In the genomic region with DNA sequence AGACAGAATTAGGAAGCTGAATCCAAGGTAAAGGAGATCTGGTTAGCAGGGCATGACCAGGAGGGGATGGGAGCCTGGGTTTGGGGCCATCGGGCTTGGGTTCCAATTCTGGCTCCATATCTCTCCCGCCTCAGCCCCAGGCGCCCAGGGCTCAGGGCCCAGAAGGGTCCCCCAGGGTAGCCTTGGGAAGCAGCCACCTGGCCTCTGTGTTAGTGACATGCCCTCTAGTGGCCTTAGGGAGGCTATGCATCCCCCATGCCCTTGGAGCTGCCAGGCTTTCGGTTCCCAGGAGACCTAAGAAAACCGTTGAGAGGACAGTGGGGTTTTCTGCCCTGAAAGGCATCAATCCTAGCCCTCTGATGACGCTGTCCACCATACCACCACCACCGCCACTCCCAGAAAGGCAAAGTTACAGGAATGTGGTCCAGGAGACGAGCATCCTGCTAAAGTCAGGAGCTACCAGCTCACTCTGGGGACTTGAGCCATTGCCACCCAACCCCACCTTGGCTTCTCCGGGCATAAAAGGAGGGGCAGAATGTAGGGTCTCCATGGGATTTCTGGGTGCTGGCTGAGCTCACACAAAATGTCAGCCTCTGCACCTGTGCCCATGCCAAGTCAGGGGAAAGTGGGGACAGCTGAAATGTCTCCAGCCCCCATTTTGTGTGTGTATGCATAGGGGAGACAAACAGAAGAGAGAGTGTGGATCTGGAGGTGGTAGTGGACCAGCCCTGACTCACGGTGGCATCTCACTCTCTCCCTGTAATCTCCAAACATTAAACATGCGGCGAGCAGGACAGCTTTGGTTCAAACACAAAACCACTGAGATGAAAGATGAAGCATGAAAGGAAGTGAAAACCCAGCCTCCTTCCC, we compare ENCODE assay signal across 8 cellular contexts. TPM values are rescaled to one million over a fixed set of nuclear protein-coding genes. Genes with fewer than 3 reads are reported as not detected.
DNase-seq lines count a peak whose midpoint lies in the region; ATAC-seq and TF ChIP-seq lines count a peak whose summit lies in the region.

No MANE protein-coding gene starts in this region.

- CTCF ChIA-PET in Calu3 (lab: Charles Lee), result interaction anchor here (0.7 to 2.4 kb wide), 8 partner anchors 10 to 202 kb away, joined by 3 to 36 read pairs (median 5); a partner anchor contains a TSS

- DNase-seq in Calu3 (peak; percentile 58), NCI-H82 (lab: John Stamatoyannopoulos, UW) (peak; percentile 91), glomerular endothelial cell (ENCODE audit: extremely low read depth, low read depth, low spot score) (peak; percentile 14), retina (peak; percentile 75), T1000 (lab: John Stamatoyannopoulos, UW) (no peak)
- peak; percentile 17 for DNase-seq in activated T-helper 1 cell treated with anti-CD3 and anti-CD28 coated beads, Interleukin-12 subunit alpha, Interleukin-12 subunit beta, Interleukin-2, Interleukin-4 antibody, amounts not matched to agents 30 ng/mL and 10 ng/mL and 1 ng/mL, durations not matched to agents 14 hours and 24 hours and 36 hours (ENCODE audit: low spot score)

- TF ChIP-seq CTCF in Calu3 (IDR thresholded peaks at IDR 0.05; ENCODE audit: unreplicated experiment), result peak; percentile 84

- H3K27me3 Mint-ChIP-seq in Calu3 (ENCODE audit: unreplicated experiment), result peaks cover 12% of the 10 kb centered on the region
- peaks cover 2% of the 10 kb centered on the region for H3K27me3 Mint-ChIP-seq in activated T-helper 1 cell treated with anti-CD3 and anti-CD28 coated beads, Interleukin-12 subunit alpha, Interleukin-12 subunit beta, Interleukin-2, Interleukin-4 antibody, amounts not matched to agents 30 ng/mL and 10 ng/mL and 1 ng/mL, durations not matched to agents 14 hours and 24 hours and 36 hours (ENCODE audit: insufficient read depth)

- no peak overlapping the region for H3K27ac Mint-ChIP-seq in Calu3 (ENCODE audit: unreplicated experiment)
- no peak overlapping the region for H3K27ac Mint-ChIP-seq in activated T-helper 1 cell treated with anti-CD3 and anti-CD28 coated beads, Interleukin-12 subunit alpha, Interleukin-12 subunit beta, Interleukin-2, Interleukin-4 antibody, amounts not matched to agents 30 ng/mL and 10 ng/mL and 1 ng/mL, durations not matched to agents 14 hours and 24 hours and 36 hours

- no peak overlapping the region for H3K4me3 Mint-ChIP-seq in Calu3 (ENCODE audit: low read depth, unreplicated experiment)
- H3K4me3 Mint-ChIP-seq in activated T-helper 1 cell treated with anti-CD3 and anti-CD28 coated beads, Interleukin-12 subunit alpha, Interleukin-12 subunit beta, Interleukin-2, Interleukin-4 antibody, amounts not matched to agents 30 ng/mL and 10 ng/mL and 1 ng/mL, durations not matched to agents 14 hours and 24 hours and 36 hours, result no peak overlapping the region

- BruUV-seq in Calu3 (replicated peaks; lab: Mats Ljungman, UMichigan), result no TSS peak

- intact Hi-C loops in Calu3 (cut with micrococcal nuclease; ENCODE audit: unreplicated experiment), result loop anchor here (1.0 kb wide), 1 partner anchor 82 kb away; no protein-coding TSS in a partner anchor
- intact Hi-C loops in activated T-helper 1 cell treated with anti-CD3 and anti-CD28 coated beads, Interleukin-12 subunit alpha, Interleukin-12 subunit beta, Interleukin-2, Interleukin-4 antibody, amounts not matched to agents 30 ng/mL and 10 ng/mL and 1 ng/mL, durations not matched to agents 14 hours and 24 hours and 36 hours (cut with micrococcal nuclease), result loop anchor here (1.0 to 2.0 kb wide), 2 partner anchors 82 to 203 kb away; no protein-coding TSS in a partner anchor

- ATAC-seq in GM19351 (IDR thresholded peaks at IDR 0.05; ENCODE audit: unreplicated experiment) (peak; percentile 84), HG03442 (IDR thresholded peaks at IDR 0.05; ENCODE audit: unreplicated experiment) (peak; percentile 93)

- no peaks in the 10 kb centered on the region for H3K9me3 Mint-ChIP-seq in Calu3 (ENCODE audit: low read depth, unreplicated experiment)
- no peaks in the 10 kb centered on the region for H3K9me3 Mint-ChIP-seq in activated T-helper 1 cell treated with anti-CD3 and anti-CD28 coated beads, Interleukin-12 subunit alpha, Interleukin-12 subunit beta, Interleukin-2, Interleukin-4 antibody, amounts not matched to agents 30 ng/mL and 10 ng/mL and 1 ng/mL, durations not matched to agents 14 hours and 24 hours and 36 hours

- no peaks in the 10 kb centered on the region for H3K36me3 Mint-ChIP-seq in Calu3 (ENCODE audit: insufficient read depth, unreplicated experiment)
- no peaks in the 10 kb centered on the region for H3K36me3 Mint-ChIP-seq in activated T-helper 1 cell treated with anti-CD3 and anti-CD28 coated beads, Interleukin-12 subunit alpha, Interleukin-12 subunit beta, Interleukin-2, Interleukin-4 antibody, amounts not matched to agents 30 ng/mL and 10 ng/mL and 1 ng/mL, durations not matched to agents 14 hours and 24 hours and 36 hours (ENCODE audit: low read depth)

- H3K4me1 Mint-ChIP-seq in Calu3 (ENCODE audit: low read depth, unreplicated experiment), result no peaks in the 10 kb centered on the region
- H3K4me1 Mint-ChIP-seq in activated T-helper 1 cell treated with anti-CD3 and anti-CD28 coated beads, Interleukin-12 subunit alpha, Interleukin-12 subunit beta, Interleukin-2, Interleukin-4 antibody, amounts not matched to agents 30 ng/mL and 10 ng/mL and 1 ng/mL, durations not matched to agents 14 hours and 24 hours and 36 hours (ENCODE audit: low read depth), result no peaks in the 10 kb centered on the region

RNA-seq across cellular contexts. Expression of a gene that starts 56.5 kb away (rescaled TPM):
- total RNA-seq in Calu3 (2022) (not detected in 2 replicates), glomerular endothelial cell (not detected in 2 replicates)
- total RNA-seq in activated T-helper 1 cell treated with anti-CD3 and anti-CD28 coated beads, Interleukin-12 subunit alpha, Interleukin-12 subunit beta, Interleukin-2, Interleukin-4 antibody, amounts not matched to agents 30 ng/mL and 10 ng/mL and 1 ng/mL, durations not matched to agents 14 hours and 24 hours and 36 hours, result not detected in 2 replicates
